ENCODE assay signal across 1 cellular context in the genomic region with DNA sequence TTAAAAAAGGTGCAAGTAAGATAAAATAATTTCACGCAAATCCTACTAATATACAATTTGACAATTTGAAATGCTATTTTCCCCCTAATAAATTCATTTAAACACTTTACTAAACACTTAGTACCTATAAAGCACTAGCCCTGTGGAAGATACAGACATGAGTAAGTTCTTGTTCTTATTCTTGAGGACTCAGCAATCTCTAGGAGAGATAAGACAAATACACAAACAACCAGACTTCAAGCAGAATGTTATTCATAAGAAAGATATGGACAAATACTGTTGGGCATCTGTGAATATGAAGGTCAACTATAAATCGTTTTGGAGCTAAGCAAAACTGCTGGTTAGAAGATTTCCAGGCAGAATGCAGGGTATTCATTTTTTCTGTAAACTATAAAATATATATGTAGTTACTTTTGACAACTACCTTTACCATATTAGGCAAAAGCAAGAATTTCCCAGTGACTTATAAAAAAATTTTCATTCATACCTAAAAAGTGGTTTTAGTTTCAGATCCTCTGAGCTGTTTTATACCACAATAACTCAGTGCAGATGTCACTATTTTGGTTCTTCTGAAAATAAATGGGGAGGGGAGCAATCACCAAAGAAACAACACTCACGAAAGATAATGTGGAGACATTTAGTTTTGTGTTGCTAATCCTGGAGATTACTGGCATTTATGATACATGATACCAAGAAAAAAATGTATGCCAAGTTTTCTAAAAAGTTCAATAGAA.
TF ChIP-seq lines count a peak whose summit lies in the region.

No MANE protein-coding gene starts in this region.

TF ChIP-seq in K562, 482 proteins besides CTCF, POLR2A, EP300 and RAD21 (continued from another document):
- TF ChIP-seq, protein P1, sequence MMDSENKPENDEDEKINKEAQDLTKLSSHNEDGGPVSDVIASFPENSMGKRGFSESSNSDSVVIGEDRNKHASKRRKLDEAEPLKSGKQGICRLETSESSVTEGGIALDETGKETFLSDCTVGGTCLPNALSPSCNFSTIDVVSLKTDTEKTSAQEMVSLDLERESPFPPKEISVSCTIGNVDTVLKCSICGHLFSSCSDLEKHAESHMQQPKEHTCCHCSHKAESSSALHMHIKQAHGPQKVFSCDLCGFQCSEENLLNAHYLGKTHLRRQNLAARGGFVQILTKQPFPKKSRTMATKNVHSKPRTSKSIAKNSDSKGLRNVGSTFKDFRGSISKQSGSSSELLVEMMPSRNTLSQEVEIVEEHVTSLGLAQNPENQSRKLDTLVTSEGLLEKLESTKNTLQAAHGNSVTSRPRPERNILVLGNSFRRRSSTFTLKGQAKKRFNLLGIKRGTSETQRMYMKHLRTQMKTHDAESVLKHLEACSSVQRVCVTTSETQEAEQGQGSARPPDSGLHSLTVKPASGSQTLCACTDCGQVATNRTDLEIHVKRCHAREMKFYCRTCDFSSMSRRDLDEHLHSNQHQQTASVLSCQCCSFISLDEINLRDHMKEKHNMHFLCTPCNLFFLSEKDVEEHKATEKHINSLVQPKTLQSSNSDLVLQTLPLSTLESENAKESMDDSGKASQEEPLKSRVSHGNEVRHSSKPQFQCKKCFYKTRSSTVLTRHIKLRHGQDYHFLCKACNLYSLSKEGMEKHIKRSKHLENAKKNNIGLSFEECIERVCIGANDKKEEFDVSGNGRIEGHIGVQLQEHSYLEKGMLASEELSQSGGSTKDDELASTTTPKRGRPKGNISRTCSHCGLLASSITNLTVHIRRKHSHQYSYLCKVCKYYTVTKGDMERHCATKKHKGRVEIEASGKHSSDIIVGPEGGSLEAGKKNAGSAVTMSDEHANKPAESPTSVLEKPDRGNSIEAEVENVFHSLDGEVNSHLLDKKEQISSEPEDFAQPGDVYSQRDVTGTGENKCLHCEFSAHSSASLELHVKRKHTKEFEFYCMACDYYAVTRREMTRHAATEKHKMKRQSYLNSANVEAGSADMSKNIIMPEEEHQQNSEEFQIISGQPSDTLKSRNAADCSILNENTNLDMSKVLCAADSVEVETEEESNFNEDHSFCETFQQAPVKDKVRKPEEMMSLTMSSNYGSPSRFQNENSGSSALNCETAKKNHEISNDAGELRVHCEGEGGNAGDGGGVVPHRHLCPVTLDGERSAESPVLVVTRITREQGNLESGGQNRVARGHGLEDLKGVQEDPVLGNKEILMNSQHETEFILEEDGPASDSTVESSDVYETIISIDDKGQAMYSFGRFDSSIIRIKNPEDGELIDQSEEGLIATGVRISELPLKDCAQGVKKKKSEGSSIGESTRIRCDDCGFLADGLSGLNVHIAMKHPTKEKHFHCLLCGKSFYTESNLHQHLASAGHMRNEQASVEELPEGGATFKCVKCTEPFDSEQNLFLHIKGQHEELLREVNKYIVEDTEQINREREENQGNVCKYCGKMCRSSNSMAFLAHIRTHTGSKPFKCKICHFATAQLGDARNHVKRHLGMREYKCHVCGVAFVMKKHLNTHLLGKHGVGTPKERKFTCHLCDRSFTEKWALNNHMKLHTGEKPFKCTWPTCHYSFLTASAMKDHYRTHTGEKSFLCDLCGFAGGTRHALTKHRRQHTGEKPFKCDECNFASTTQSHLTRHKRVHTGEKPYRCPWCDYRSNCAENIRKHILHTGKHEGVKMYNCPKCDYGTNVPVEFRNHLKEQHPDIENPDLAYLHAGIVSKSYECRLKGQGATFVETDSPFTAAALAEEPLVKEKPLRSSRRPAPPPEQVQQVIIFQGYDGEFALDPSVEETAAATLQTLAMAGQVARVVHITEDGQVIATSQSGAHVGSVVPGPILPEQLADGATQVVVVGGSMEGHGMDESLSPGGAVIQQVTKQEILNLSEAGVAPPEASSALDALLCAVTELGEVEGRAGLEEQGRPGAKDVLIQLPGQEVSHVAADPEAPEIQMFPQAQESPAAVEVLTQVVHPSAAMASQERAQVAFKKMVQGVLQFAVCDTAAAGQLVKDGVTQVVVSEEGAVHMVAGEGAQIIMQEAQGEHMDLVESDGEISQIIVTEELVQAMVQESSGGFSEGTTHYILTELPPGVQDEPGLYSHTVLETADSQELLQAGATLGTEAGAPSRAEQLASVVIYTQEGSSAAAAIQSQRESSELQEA (IDR thresholded peaks at IDR 0.05; ENCODE audit: low read depth): no peak
- TF ChIP-seq ZNF507 (tag; conservative IDR thresholded peaks at IDR 0.05): no peak
- 0 out of 4 replicates have a peak, but pooled peaks of 1 of the 2 experiments have one; percentile 22 for TF ChIP-seq SRF (CRISPR knock-in tag; IDR thresholded peaks at IDR 0.05)
- TF ChIP-seq ZNF133 (CRISPR knock-in tag; IDR thresholded peaks at IDR 0.05): no peak
- TF ChIP-seq HLTF (IDR thresholded peaks at IDR 0.05): no peak
- TF ChIP-seq C11orf30 (IDR thresholded peaks at IDR 0.05; ENCODE audit: low read depth): peak; percentile 60
- TF ChIP-seq BMI1 (IDR thresholded peaks at IDR 0.05; ENCODE audit: low read length): no peak
- peak; percentile 61 for TF ChIP-seq ZNF316 (IDR thresholded peaks at IDR 0.05)
